Comparison of ENCODE assay signal across 9 cellular contexts in genomic region chr7:6012355-6013104, GRCh38. TPM values are rescaled to one million over a fixed set of nuclear protein-coding genes. Genes with fewer than 3 reads are reported as not detected.
A peak's percentile ranks its signal among the peaks of the same experiment; 100 is the strongest.
DNase-seq lines count a peak whose midpoint lies in the region; ATAC-seq lines count a peak whose summit lies in the region.
"Had no signal": no experiment of that assay in that cellular context is flagged by ENCODE, and none has a peak within 500 bp of the region (broad histone marks: within the 10 kb centered on the region; RNA-seq: fewer than 3 reads in every experiment).

No MANE protein-coding gene starts in this region.

- no peak overlapping the region for H3K4me3 Mint-ChIP-seq in activated naive CD4-positive, alpha-beta T cell treated with anti-CD3 and anti-CD28 coated beads, Interleukin-2, amount 50 U/mL, for 24 hours
- no peak overlapping the region for H3K4me3 Mint-ChIP-seq in activated naive CD4-positive, alpha-beta T cell treated with anti-CD3 and anti-CD28 coated beads for 36 hours

- H3K4me3 ChIP-seq in subcutaneous abdominal adipose tissue (ENCODE audit: low read depth in 1 of 5, low read length in 5 of 5), result no peak overlapping the region

- DNase-seq in activated naive CD4-positive, alpha-beta T cell treated with anti-CD3 and anti-CD28 coated beads for 36 hours, result no peak
- peak; percentile 15 for DNase-seq in hepatic stellate cell (ENCODE audit: low spot score)
- DNase-seq in retina, result no peak
- DNase-seq: erythroblast; NCI-H2081; stimulated activated CD4-positive, alpha-beta T cell treated with anti-CD3 and anti-CD28 coated beads, Interleukin-4, amount 100 ng/mL, for 4 hours had no signal

- CTCF ChIA-PET in activated naive CD4-positive, alpha-beta T cell treated with anti-CD3 and anti-CD28 coated beads for 36 hours (lab: Charles Lee), result no interaction called here

- no peaks in the 10 kb centered on the region for H3K9me3 ChIP-seq in subcutaneous abdominal adipose tissue (ENCODE audit: control insufficient read depth in 5 of 5, low read length in 5 of 5)

- no peaks in the 10 kb centered on the region for H3K9me3 Mint-ChIP-seq in activated naive CD4-positive, alpha-beta T cell treated with anti-CD3 and anti-CD28 coated beads, Interleukin-2, amount 50 U/mL, for 24 hours
- H3K9me3 Mint-ChIP-seq in activated naive CD4-positive, alpha-beta T cell treated with anti-CD3 and anti-CD28 coated beads for 36 hours, result no peaks in the 10 kb centered on the region

- intact Hi-C loops in activated naive CD4-positive, alpha-beta T cell treated with anti-CD3 and anti-CD28 coated beads for 36 hours (cut with micrococcal nuclease), result no loop called here

- no peak overlapping the region for H3K9ac ChIP-seq in subcutaneous abdominal adipose tissue (ENCODE audit: low read length in 5 of 5)

- peaks cover 8% of the 10 kb centered on the region for H3K36me3 Mint-ChIP-seq in activated naive CD4-positive, alpha-beta T cell treated with anti-CD3 and anti-CD28 coated beads, Interleukin-2, amount 50 U/mL, for 24 hours
- H3K36me3 Mint-ChIP-seq in activated naive CD4-positive, alpha-beta T cell treated with anti-CD3 and anti-CD28 coated beads for 36 hours (ENCODE audit: low read depth), result peaks cover 25% of the 10 kb centered on the region

- ATAC-seq in HG02571 (IDR thresholded peaks at IDR 0.05; ENCODE audit: unreplicated experiment), result no peak

- H3K36me3 ChIP-seq in subcutaneous abdominal adipose tissue (ENCODE audit: control insufficient read depth in 5 of 5, insufficient read depth in 5 of 5, low read length in 5 of 5), result peaks cover 0 to 38% (median 13%) of the 10 kb centered on the region in 5 donors

- H3K4me1 Mint-ChIP-seq in activated naive CD4-positive, alpha-beta T cell treated with anti-CD3 and anti-CD28 coated beads, Interleukin-2, amount 50 U/mL, for 24 hours, result peaks cover 29% of the 10 kb centered on the region
- peaks cover 46% of the 10 kb centered on the region for H3K4me1 Mint-ChIP-seq in activated naive CD4-positive, alpha-beta T cell treated with anti-CD3 and anti-CD28 coated beads for 36 hours (ENCODE audit: low read depth)

- H3K27me3 ChIP-seq in subcutaneous abdominal adipose tissue (ENCODE audit: control insufficient read depth in 5 of 5, insufficient read depth in 4 of 5, low read length in 5 of 5), result peaks cover 0 to 3% (median 0%) of the 10 kb centered on the region in 5 donors

- peak overlapping the region; percentile 46 for H3K27ac ChIP-seq in subcutaneous abdominal adipose tissue (ENCODE audit: low read depth, low read length)

- no peaks in the 10 kb centered on the region for H3K27me3 Mint-ChIP-seq in activated naive CD4-positive, alpha-beta T cell treated with anti-CD3 and anti-CD28 coated beads, Interleukin-2, amount 50 U/mL, for 24 hours
- H3K27me3 Mint-ChIP-seq in activated naive CD4-positive, alpha-beta T cell treated with anti-CD3 and anti-CD28 coated beads for 36 hours (ENCODE audit: low read depth), result no peaks in the 10 kb centered on the region

- H3K27ac Mint-ChIP-seq in activated naive CD4-positive, alpha-beta T cell treated with anti-CD3 and anti-CD28 coated beads, Interleukin-2, amount 50 U/mL, for 24 hours, result peak overlapping the region; percentile 52
- no peak overlapping the region for H3K27ac Mint-ChIP-seq in activated naive CD4-positive, alpha-beta T cell treated with anti-CD3 and anti-CD28 coated beads for 36 hours

- peaks cover 4 to 64% (median 33%) of the 10 kb centered on the region in 5 donors for H3K4me1 ChIP-seq in subcutaneous abdominal adipose tissue (ENCODE audit: control insufficient read depth in 5 of 5, insufficient read depth in 5 of 5, low read length in 5 of 5)

RNA-seq across cellular contexts. Expression of gene AIMP2, which starts 3.5 kb away (rescaled TPM):
- 10 to 100 TPM; 30.8 to 32.2 TPM for total RNA-seq in activated naive CD4-positive, alpha-beta T cell treated with anti-CD3 and anti-CD28 coated beads for 36 hours

RNA-seq across cellular contexts. Expression of gene PMS2, which starts 3.7 kb away (rescaled TPM):
- total RNA-seq in activated naive CD4-positive, alpha-beta T cell treated with anti-CD3 and anti-CD28 coated beads for 36 hours, result 10 to 100 TPM; 19.4 to 19.8 TPM

RNA-seq across cellular contexts. Expression of gene ANKRD61, which starts 18.6 kb away (rescaled TPM):
- total RNA-seq in activated naive CD4-positive, alpha-beta T cell treated with anti-CD3 and anti-CD28 coated beads for 36 hours, result not detected

RNA-seq across cellular contexts. Expression of gene RSPH10B, which starts 42.0 kb away (rescaled TPM):
- total RNA-seq in activated naive CD4-positive, alpha-beta T cell treated with anti-CD3 and anti-CD28 coated beads for 36 hours, result not detected

RNA-seq across cellular contexts. Expression of gene EIF2AK1, which starts 46.4 kb away (rescaled TPM):
- 100 to 1,000 TPM; 119 to 124 TPM for total RNA-seq in activated naive CD4-positive, alpha-beta T cell treated with anti-CD3 and anti-CD28 coated beads for 36 hours
